In the genomic region with DNA sequence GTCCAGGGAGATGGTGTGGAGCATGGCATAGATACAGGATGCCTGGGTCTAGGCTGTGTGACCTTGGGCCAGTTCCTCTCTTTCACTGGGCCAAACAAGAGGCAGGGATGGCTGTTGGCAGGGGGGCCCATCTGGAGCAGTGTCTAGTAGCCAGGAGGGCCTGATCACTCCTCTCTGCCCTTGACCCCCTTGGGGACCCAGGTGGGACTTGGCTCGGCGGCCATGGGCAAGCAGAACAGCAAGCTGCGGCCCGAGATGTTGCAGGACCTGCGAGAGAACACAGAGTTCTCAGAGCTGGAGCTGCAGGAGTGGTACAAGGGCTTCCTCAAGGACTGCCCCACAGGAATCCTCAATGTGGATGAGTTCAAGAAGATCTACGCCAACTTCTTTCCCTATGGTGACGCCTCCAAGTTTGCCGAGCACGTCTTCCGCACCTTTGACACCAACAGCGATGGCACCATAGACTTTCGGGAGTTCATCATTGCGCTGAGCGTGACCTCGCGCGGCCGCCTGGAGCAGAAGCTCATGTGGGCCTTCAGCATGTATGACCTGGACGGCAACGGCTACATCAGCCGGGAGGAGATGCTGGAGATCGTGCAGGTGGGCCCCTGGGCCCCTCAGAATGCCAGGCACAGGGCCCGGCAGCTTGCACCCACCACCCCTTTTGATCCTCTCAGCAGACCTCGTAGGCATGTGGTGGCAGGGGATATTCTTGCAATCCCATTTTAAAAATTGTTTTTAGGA, we compare ENCODE assay signal across 23 cellular contexts. TPM values are rescaled to one million over a fixed set of nuclear protein-coding genes. Genes with fewer than 3 reads are reported as not detected.
DNase-seq lines count a peak whose midpoint lies in the region; TF ChIP-seq lines count a peak whose summit lies in the region.
"Had no signal": no experiment of that assay in that cellular context is flagged by ENCODE, and none has a peak within 500 bp of the region (broad histone marks: within the 10 kb centered on the region; RNA-seq: fewer than 3 reads in every experiment).

No MANE protein-coding gene starts in this region.

- peaks cover 0 to 6% of the 10 kb centered on the region in 2 donors for H3K9me3 ChIP-seq in neuronal stem cell (replicated peaks in 1 of 2; ENCODE audit: control insufficient read depth in 2 of 2, insufficient read depth in 1 of 2, low read depth in 1 of 2, low read length in 2 of 2)
- H3K9me3 ChIP-seq: BE2C, BLaER1 had no signal

- H3K9me3 Mint-ChIP-seq in nephron progenitor cell: peaks cover 4% of the 10 kb centered on the region

- peak overlapping the region; percentile 35 for H3K23ac ChIP-seq in neuronal stem cell (ENCODE audit: low read depth, low read length, poor library complexity)

- WGBS in neuronal stem cell (ENCODE audit: extremely low coverage in 2 of 2, insufficient read length in 2 of 2, insufficient replicate concordance in 1 of 2), 2 donors: no CpG with 5 or more reads among the region's 24 CpGs

- H3K4ac ChIP-seq in neuronal stem cell (ENCODE audit: low read length): no peak overlapping the region

- no peak overlapping the region for H2BK120ac ChIP-seq in neuronal stem cell (ENCODE audit: low read depth, low read length)

- H4K8ac ChIP-seq in neuronal stem cell (ENCODE audit: low read depth, low read length): no peak overlapping the region

- peak overlapping the region; percentile 28 for H3K27ac ChIP-seq in caudate nucleus (ENCODE audit: low read depth, low read length)
- no peak overlapping the region for H3K27ac ChIP-seq in neuronal stem cell (replicated peaks; ENCODE audit: low read length)
- H3K27ac ChIP-seq: BLaER1 had no signal

- H3K18ac ChIP-seq in neuronal stem cell (ENCODE audit: low read length): no peak overlapping the region

- no peaks in the 10 kb centered on the region for H3K36me3 Mint-ChIP-seq in nephron progenitor cell (ENCODE audit: low read depth)
- H3K36me3 Mint-ChIP-seq: CD4-positive, CD25-positive, alpha-beta regulatory T cell had no signal

- peaks cover 4 to 7% of the 10 kb centered on the region in 2 donors for H3K4me1 ChIP-seq in neuronal stem cell (ENCODE audit: control insufficient read depth in 2 of 2, insufficient read depth in 1 of 2, low read depth in 1 of 2, low read length in 2 of 2)
- H3K4me1 ChIP-seq: BE2C had no signal

- no peak overlapping the region for H4K91ac ChIP-seq in neuronal stem cell (ENCODE audit: low read depth, low read length, poor library complexity)

- peak overlapping the region; percentile 12 for H3K9ac ChIP-seq in neuronal stem cell (ENCODE audit: low read depth, low read length, poor library complexity)
- H3K9ac ChIP-seq: BLaER1 had no signal

- no peak for TF ChIP-seq CTCF in nephron progenitor cell (IDR thresholded peaks at IDR 0.05)

- no peak overlapping the region for H2BK12ac ChIP-seq in neuronal stem cell (ENCODE audit: low read length)

- no peak overlapping the region for H2BK5ac ChIP-seq in neuronal stem cell (ENCODE audit: low read length)

- no peak overlapping the region for H3K4me3 Mint-ChIP-seq in nephron progenitor cell
- H3K4me3 Mint-ChIP-seq: CD4-positive, CD25-positive, alpha-beta regulatory T cell; CD8-positive, alpha-beta memory T cell had no signal

- no peak overlapping the region for H2AFZ ChIP-seq in neuronal stem cell (ENCODE audit: low read length)

- no peak overlapping the region for H3K27ac Mint-ChIP-seq in nephron progenitor cell
- H3K27ac Mint-ChIP-seq: CD14-positive monocyte; CD4-positive, alpha-beta memory T cell; CD4-positive, CD25-positive, alpha-beta regulatory T cell; CD8-positive, alpha-beta memory T cell had no signal

- no peaks in the 10 kb centered on the region for H3K36me3 ChIP-seq in neuronal stem cell (replicated peaks in 1 of 2; ENCODE audit: control insufficient read depth in 2 of 2, insufficient read depth in 2 of 2, low read length in 2 of 2)
- H3K36me3 ChIP-seq: BE2C, BLaER1 had no signal

- no peak overlapping the region for H3K4me2 ChIP-seq in neuronal stem cell (ENCODE audit: insufficient read depth, low read length, poor library complexity, severe bottlenecking)
- H3K4me2 ChIP-seq: BLaER1 had no signal

- peaks cover 22% of the 10 kb centered on the region for H3K4me1 Mint-ChIP-seq in nephron progenitor cell

- H2BK15ac ChIP-seq in neuronal stem cell (ENCODE audit: low read length): no peak overlapping the region

- peaks cover 90% of the 10 kb centered on the region for H3K27me3 Mint-ChIP-seq in nephron progenitor cell (ENCODE audit: low read depth, poor library complexity)

- H2AK5ac ChIP-seq in neuronal stem cell (ENCODE audit: low read depth, low read length): no peak overlapping the region

- peaks cover 0 to 61% (median 30%) of the 10 kb centered on the region in 3 experiments for H3K27me3 ChIP-seq in neuronal stem cell (ENCODE audit: control insufficient read depth in 3 of 3, insufficient read depth in 3 of 3, low read depth in 1 of 3, low read length in 3 of 3)

- peaks cover 7% of the 10 kb centered on the region for H3K79me1 ChIP-seq in neuronal stem cell (ENCODE audit: low read depth, low read length)

- H3K4me3 ChIP-seq in neuronal stem cell (ENCODE audit: low read length in 2 of 2): no peak overlapping the region
- H3K4me3 ChIP-seq: BLaER1 had no signal

- DNase-seq in caudate nucleus (lab: John Stamatoyannopoulos, UW) (no peak), neuronal stem cell (ENCODE audit: low spot score) (no peak), retina (peak; percentile 1), NCI-H2227 treated with DMSO at 0.1 percent for 48 hours (lab: John Stamatoyannopoulos, UW) (no peak), dermis blood vessel endothelial cell (no peak), NCI-H510A (lab: John Stamatoyannopoulos, UW) (no peak), nephron progenitor cell (no peak)
- DNase-seq: 8988T; ACHN; BE2C; C1 segment of cervical spinal cord; CD4-positive, alpha-beta memory T cell; CD4-positive, CD25-positive, alpha-beta regulatory T cell; CD8-positive, alpha-beta memory T cell; COR-L47; DMS 273 treated with DMSO at 0.1 percent for 48 hours; DMS153; DMS53; DMS79; DND-41; GF-D8 had no signal

- no peak overlapping the region for H3K14ac ChIP-seq in neuronal stem cell (ENCODE audit: low read length)

RNA-seq across cellular contexts. Expression of a gene that starts 2.6 kb away (rescaled TPM):
- 6.1 TPM for polyA plus RNA-seq in neuronal stem cell (2013, experiment 1 of 2)
- polyA plus RNA-seq in neuronal stem cell (2013, experiment 2 of 2): 6.8 TPM
- total RNA-seq in dermis blood vessel endothelial cell: 0.05 TPM in 1 of 2 replicates, not detected in the other
- total RNA-seq: CD4-positive, CD25-positive, alpha-beta regulatory T cell; CD8-positive, alpha-beta memory T cell had no signal
- polyA plus RNA-seq: CD14-positive monocyte; CD4-positive, alpha-beta memory T cell; CD4-positive, CD25-positive, alpha-beta regulatory T cell; CD8-positive, alpha-beta memory T cell had no signal

RNA-seq across cellular contexts. Expression of a gene that starts 12.3 kb away (rescaled TPM):
- 17.2 TPM for polyA plus RNA-seq in neuronal stem cell (2013, experiment 1 of 2)
- polyA plus RNA-seq in neuronal stem cell (2013, experiment 2 of 2): 15.6 TPM
- 20.1 and 30.6 TPM in 2 replicates for total RNA-seq in dermis blood vessel endothelial cell
- total RNA-seq: CD4-positive, alpha-beta memory T cell; CD4-positive, CD25-positive, alpha-beta regulatory T cell had no signal
- polyA plus RNA-seq: CD14-positive monocyte; CD4-positive, alpha-beta memory T cell; CD4-positive, CD25-positive, alpha-beta regulatory T cell; CD8-positive, alpha-beta memory T cell had no signal

RNA-seq across cellular contexts. Expression of a gene that starts 18.1 kb away (rescaled TPM):
- polyA plus RNA-seq in neuronal stem cell (2013, experiment 1 of 2): 12.0 TPM
- 11.7 TPM for polyA plus RNA-seq in neuronal stem cell (2013, experiment 2 of 2)
- 0.85 and 0.88 TPM in 2 replicates for total RNA-seq in dermis blood vessel endothelial cell
- total RNA-seq: CD4-positive, alpha-beta memory T cell; CD4-positive, CD25-positive, alpha-beta regulatory T cell; CD8-positive, alpha-beta memory T cell had no signal
- polyA plus RNA-seq: CD14-positive monocyte; CD4-positive, alpha-beta memory T cell; CD4-positive, CD25-positive, alpha-beta regulatory T cell had no signal
